ENCODE assay signal across 13 cellular contexts in genomic region chr17:1307829-1308228, GRCh38. TPM values are rescaled to one million over a fixed set of nuclear protein-coding genes. Genes with fewer than 3 reads are reported as not detected.
DNase-seq lines count a peak whose midpoint lies in the region; ATAC-seq, FAIRE-seq and TF ChIP-seq lines count a peak whose summit lies in the region.
"Not testable (repeated sequence)": the region's sequence is repeated elsewhere in the genome, so short reads cannot be mapped to it uniquely, and the experiment has no call there.
"Had no signal": no experiment of that assay in that cellular context is flagged by ENCODE, and none has a peak within 500 bp of the region (broad histone marks: within the 10 kb centered on the region; RNA-seq: fewer than 3 reads in every experiment).

No MANE protein-coding gene starts in this region.

- H2BK15ac ChIP-seq in neuronal stem cell (ENCODE audit: low read length) = not testable (repeated sequence)

- H3K14ac ChIP-seq in neuronal stem cell (ENCODE audit: low read length) = not testable (repeated sequence)

- not testable (repeated sequence) for H3K27ac ChIP-seq in K562 (ENCODE audit: extremely low read depth, low read depth, low read length); neuronal stem cell (replicated peaks; ENCODE audit: low read length)

- not testable (repeated sequence) for H3K79me2 ChIP-seq in K562 (ENCODE audit: control insufficient read depth, insufficient read depth, low read length)

- H3K36me3 ChIP-seq in K562 (ENCODE audit: control insufficient read depth, insufficient read depth, low read length); neuronal stem cell (replicated peaks in 1 of 2; ENCODE audit: control insufficient read depth in 2 of 2, insufficient read depth in 2 of 2, low read length in 2 of 2): not testable (repeated sequence)

- H2BK120ac ChIP-seq in neuronal stem cell (ENCODE audit: low read depth, low read length) = not testable (repeated sequence)

- H2AK5ac ChIP-seq in neuronal stem cell (ENCODE audit: low read depth, low read length) = peak overlapping the region; percentile 47

- FAIRE-seq in K562 (lab: Jason Lieb, UNC) = not testable (repeated sequence)

- not testable (repeated sequence) for H3K9ac ChIP-seq in K562 (ENCODE audit: insufficient read depth in 1 of 2, low read depth in 2 of 2, low read length in 2 of 2); neuronal stem cell (ENCODE audit: low read depth, low read length, poor library complexity)

- not testable (repeated sequence) for H3K23ac ChIP-seq in neuronal stem cell (ENCODE audit: low read depth, low read length, poor library complexity)

- not testable (repeated sequence) for TF ChIP-seq CTCF in K562 (IDR thresholded peaks at IDR 0.05 in 2 of 3, conservative IDR thresholded peaks at IDR 0.05 in 1 of 3; ENCODE audit: insufficient read depth in 2 of 3, low read depth in 1 of 3, low read length in 3 of 3); glutamatergic neuron (IDR thresholded peaks at IDR 0.05; ENCODE audit: partially characterized antibody, unreplicated experiment)

- 15% methylated on average over 9 of the region's 16 CpGs for WGBS in K562 (ENCODE audit: insufficient coverage, low coverage, missing lambda C conversion rate)
- WGBS in neuronal stem cell (ENCODE audit: extremely low coverage in 2 of 2, insufficient read length in 2 of 2, insufficient replicate concordance in 1 of 2), 2 donors = no CpG with 5 or more reads among the region's 16 CpGs

- H3K18ac ChIP-seq in neuronal stem cell (ENCODE audit: low read length) = peak overlapping the region; percentile 15

- TF ChIP-seq POLR2A in K562 (conservative IDR thresholded peaks at IDR 0.05) = not testable (repeated sequence)

- not testable (repeated sequence) for H2BK12ac ChIP-seq in neuronal stem cell (ENCODE audit: low read length)

- not testable (repeated sequence) for H3K9me3 Mint-ChIP-seq in T-helper 1 cell treated with Interleukin-12 subunit alpha and Interleukin-12 subunit beta and Interleukin-4 antibody, amounts not matched to agents 30 μg/mL and 1 μg/mL, for 36 hours
- H3K9me3 Mint-ChIP-seq in glutamatergic neuron (ENCODE audit: unreplicated experiment) = peaks cover 24% of the 10 kb centered on the region

- not testable (repeated sequence) for H2AFZ ChIP-seq in K562 (ENCODE audit: low read depth, low read length); neuronal stem cell (ENCODE audit: low read length)

- not testable (repeated sequence) for H4K91ac ChIP-seq in neuronal stem cell (ENCODE audit: low read depth, low read length, poor library complexity)

- peaks cover 14 to 32% of the 10 kb centered on the region in 2 experiments for H3K27me3 ChIP-seq in K562 (ENCODE audit: control insufficient read depth in 2 of 2, insufficient read depth in 2 of 2, low read length in 2 of 2)
- not testable (repeated sequence) for H3K27me3 ChIP-seq in neuronal stem cell (ENCODE audit: control insufficient read depth in 3 of 3, insufficient read depth in 3 of 3, low read depth in 1 of 3, low read length in 3 of 3)

- peak overlapping the region; percentile 39 for H3K27ac Mint-ChIP-seq in T-helper 1 cell treated with Interleukin-12 subunit alpha and Interleukin-12 subunit beta and Interleukin-4 antibody, amounts not matched to agents 30 μg/mL and 1 μg/mL, for 36 hours
- not testable (repeated sequence) for H3K27ac Mint-ChIP-seq in glutamatergic neuron (ENCODE audit: unreplicated experiment)

- POLR2A ChIA-PET in K562 (lab: Yijun Ruan, JAX) = interaction anchor here (0.6 kb wide), 1 partner anchor 37 kb away, joined by 3 read pairs; no protein-coding TSS in a partner anchor

- not testable (repeated sequence) for TF ChIP-seq EP300 in K562 (IDR thresholded peaks at IDR 0.05; ENCODE audit: low read length)

- not testable (repeated sequence) for H3K4me1 Mint-ChIP-seq in T-helper 1 cell treated with Interleukin-12 subunit alpha and Interleukin-12 subunit beta and Interleukin-4 antibody, amounts not matched to agents 30 μg/mL and 1 μg/mL, for 36 hours (ENCODE audit: low read depth)
- peaks cover 21% of the 10 kb centered on the region for H3K4me1 Mint-ChIP-seq in glutamatergic neuron (ENCODE audit: low read depth, unreplicated experiment)

- not testable (repeated sequence) for H3K4me3 ChIP-seq in K562; neuronal stem cell (ENCODE audit: low read length in 2 of 2)

- not testable (repeated sequence) for H4K8ac ChIP-seq in neuronal stem cell (ENCODE audit: low read depth, low read length)

- not testable (repeated sequence) for H3K36me3 Mint-ChIP-seq in T-helper 1 cell treated with Interleukin-12 subunit alpha and Interleukin-12 subunit beta and Interleukin-4 antibody, amounts not matched to agents 30 μg/mL and 1 μg/mL, for 36 hours (ENCODE audit: low read depth); glutamatergic neuron (ENCODE audit: unreplicated experiment)

- H3K9me3 ChIP-seq in K562 (replicated peaks; ENCODE audit: control insufficient read depth, insufficient read depth, low read depth, low read length); neuronal stem cell (replicated peaks in 1 of 2; ENCODE audit: control insufficient read depth in 2 of 2, insufficient read depth in 1 of 2, low read depth in 1 of 2, low read length in 2 of 2): not testable (repeated sequence)

- not testable (repeated sequence) for H3K4me2 ChIP-seq in K562 (ENCODE audit: insufficient read depth, low read length); neuronal stem cell (ENCODE audit: insufficient read depth, low read length, poor library complexity, severe bottlenecking)

- H3K4ac ChIP-seq in neuronal stem cell (ENCODE audit: low read length) = not testable (repeated sequence)

- intact Hi-C loops in K562 (cut with micrococcal nuclease) = not testable (repeated sequence)

- not testable (repeated sequence) for DNase-seq in K562 (ENCODE audit: extremely low read depth in 1 of 4, low spot score in 3 of 4); glutamatergic neuron; neuronal stem cell (ENCODE audit: low spot score)

- not testable (repeated sequence) for H3K9me1 ChIP-seq in K562 (ENCODE audit: control insufficient read depth, insufficient read depth, low read length)

- H3K4me3 Mint-ChIP-seq in T-helper 1 cell treated with Interleukin-12 subunit alpha and Interleukin-12 subunit beta and Interleukin-4 antibody, amounts not matched to agents 30 μg/mL and 1 μg/mL, for 36 hours = not testable (repeated sequence)
- peak overlapping the region; percentile 16 for H3K4me3 Mint-ChIP-seq in glutamatergic neuron (ENCODE audit: unreplicated experiment)

- BruUV-seq in K562 (replicated peaks; lab: Mats Ljungman, UMichigan) = not testable (repeated sequence)

- H3K4me1 ChIP-seq in K562 (replicated peaks in 1 of 2; ENCODE audit: control insufficient read depth in 2 of 2, insufficient read depth in 2 of 2, low read length in 2 of 2) = not testable (repeated sequence)
- peaks cover 9 to 14% of the 10 kb centered on the region in 2 donors for H3K4me1 ChIP-seq in neuronal stem cell (ENCODE audit: control insufficient read depth in 2 of 2, insufficient read depth in 1 of 2, low read depth in 1 of 2, low read length in 2 of 2)

- not testable (repeated sequence) for H2BK5ac ChIP-seq in neuronal stem cell (ENCODE audit: low read length)

- CTCF ChIA-PET in K562 (lab: Yijun Ruan, JAX; ENCODE audit: low intra/inter-chr PET ratio) = not testable (repeated sequence)

- not testable (repeated sequence) for H4K20me1 ChIP-seq in K562 (replicated peaks; ENCODE audit: control insufficient read depth, insufficient read depth, low read length)

- peaks cover 12% of the 10 kb centered on the region for H3K27me3 Mint-ChIP-seq in T-helper 1 cell treated with Interleukin-12 subunit alpha and Interleukin-12 subunit beta and Interleukin-4 antibody, amounts not matched to agents 30 μg/mL and 1 μg/mL, for 36 hours (ENCODE audit: low read depth)
- not testable (repeated sequence) for H3K27me3 Mint-ChIP-seq in glutamatergic neuron (ENCODE audit: unreplicated experiment)

- in situ Hi-C loops in K562 (cut with MboI) = not testable (repeated sequence)

- not testable (repeated sequence) for ATAC-seq in K562

- TF ChIP-seq RAD21 in K562 (CRISPR knock-in tag; conservative IDR thresholded peaks at IDR 0.05 in 1 of 2, IDR thresholded peaks at IDR 0.05 in 1 of 2) = not testable (repeated sequence)

- not testable (repeated sequence) for H3K79me1 ChIP-seq in neuronal stem cell (ENCODE audit: low read depth, low read length)

RNA-seq across cellular contexts. Expression of gene TRARG1, which starts 28.4 kb away (rescaled TPM):
- 0.07 TPM in 1 of 2 replicates, not detected in the other for total RNA-seq in K562 (2011; cell fraction: chromatin; rRNA removed; ENCODE audit: low replicate concordance)
- total RNA-seq in K562 (2011; cell fraction: nucleolus; rRNA removed) = 0.17 TPM in 1 of 2 replicates, not detected in the other
- total RNA-seq in K562 (2011; cell fraction: nucleoplasm; rRNA removed) = not detected in 2 replicates
- not detected in 2 replicates for total RNA-seq in K562 (2014; rRNA removed)
- not detected in 2 replicates for total RNA-seq in K562 (2014; rRNA removed; fragmentation: Illumina TruSeq; extraction: Trizol)
- total RNA-seq in K562 (2015; rRNA removed; fragmentation: Illumina TruSeq; extraction: Trizol) = not detected in 2 replicates
- total RNA-seq in K562 (2021) = not detected in 2 replicates
- polyA plus RNA-seq in K562 (2011; rRNA removed) = 0.01 and 0.06 TPM in 2 replicates
- 0.25 TPM in 1 of 2 replicates, not detected in the other for polyA plus RNA-seq in K562 (2011; cell fraction: cytosol; rRNA removed)
- 0.11 TPM in 1 of 2 replicates, not detected in the other for polyA plus RNA-seq in K562 (2011; cell fraction: nucleus; rRNA removed)
- 0.01 TPM in 1 of 2 replicates, not detected in the other for polyA plus RNA-seq in K562 (2012)
- not detected in 2 replicates for polyA plus RNA-seq in K562 (2014; fragmentation: Illumina TruSeq; extraction: Trizol)
- polyA plus RNA-seq in K562 (2014; fragmentation: Nextera tagmentation; extraction: Ambion mirVana) = not detected
- polyA plus RNA-seq in K562 (2014; rRNA removed) = not detected in 2 replicates
- 0.07 TPM in 1 of 2 replicates, not detected in the other for polyA minus RNA-seq in K562 (2011; rRNA and poly(A)+ RNA removed)
- 0.29 TPM in 1 of 2 replicates, not detected in the other for polyA minus RNA-seq in K562 (2011; cell fraction: cytosol; rRNA and poly(A)+ RNA removed)
- polyA minus RNA-seq in K562 (2011; cell fraction: nucleus; rRNA and poly(A)+ RNA removed) = not detected in 2 replicates
- total RNA-seq in glutamatergic neuron (ENCODE audit: unreplicated experiment) = 0.98 TPM
- 0.17 TPM for polyA plus RNA-seq in neuronal stem cell (2013, experiment 1 of 2)
- 0.18 TPM for polyA plus RNA-seq in neuronal stem cell (2013, experiment 2 of 2)
- total RNA-seq: A673; CD4-positive, alpha-beta memory T cell; CD8-positive, alpha-beta memory T cell; Daoy; GM12878 had no signal
- polyA plus RNA-seq: AG04450; CD14-positive monocyte; CD4-positive, alpha-beta memory T cell; CD8-positive, alpha-beta memory T cell; GM12878 had no signal

RNA-seq across cellular contexts. Expression of gene BHLHA9, which starts 37.6 kb away (rescaled TPM):
- not detected in 2 replicates for total RNA-seq in K562 (2011; cell fraction: chromatin; rRNA removed; ENCODE audit: low replicate concordance)
- not detected in 2 replicates for total RNA-seq in K562 (2011; cell fraction: nucleolus; rRNA removed)
- not detected in 2 replicates for total RNA-seq in K562 (2011; cell fraction: nucleoplasm; rRNA removed)
- not detected in 2 replicates for total RNA-seq in K562 (2014; rRNA removed)
- total RNA-seq in K562 (2014; rRNA removed; fragmentation: Illumina TruSeq; extraction: Trizol) = not detected in 2 replicates
- not detected in 2 replicates for total RNA-seq in K562 (2015; rRNA removed; fragmentation: Illumina TruSeq; extraction: Trizol)
- not detected in 2 replicates for total RNA-seq in K562 (2021)
- not detected in 2 replicates for polyA plus RNA-seq in K562 (2011; rRNA removed)
- not detected in 2 replicates for polyA plus RNA-seq in K562 (2011; cell fraction: cytosol; rRNA removed)
- not detected in 2 replicates for polyA plus RNA-seq in K562 (2011; cell fraction: nucleus; rRNA removed)
- not detected in 2 replicates for polyA plus RNA-seq in K562 (2012)
- not detected in 2 replicates for polyA plus RNA-seq in K562 (2014; fragmentation: Illumina TruSeq; extraction: Trizol)
- polyA plus RNA-seq in K562 (2014; fragmentation: Nextera tagmentation; extraction: Ambion mirVana) = not detected
- polyA plus RNA-seq in K562 (2014; rRNA removed) = not detected in 2 replicates
- polyA minus RNA-seq in K562 (2011; rRNA and poly(A)+ RNA removed) = not detected in 2 replicates
- polyA minus RNA-seq in K562 (2011; cell fraction: cytosol; rRNA and poly(A)+ RNA removed) = not detected in 2 replicates
- not detected in 2 replicates for polyA minus RNA-seq in K562 (2011; cell fraction: nucleus; rRNA and poly(A)+ RNA removed)
- total RNA-seq in glutamatergic neuron (ENCODE audit: unreplicated experiment) = not detected
- polyA plus RNA-seq in neuronal stem cell (2013, experiment 1 of 2) = not detected
- not detected for polyA plus RNA-seq in neuronal stem cell (2013, experiment 2 of 2)
- total RNA-seq: A673; CD4-positive, alpha-beta memory T cell; CD4-positive, CD25-positive, alpha-beta regulatory T cell; CD8-positive, alpha-beta memory T cell; Daoy; G401; GM12878 had no signal
- polyA plus RNA-seq: AG04450; CD14-positive monocyte; CD4-positive, alpha-beta memory T cell; CD4-positive, CD25-positive, alpha-beta regulatory T cell; CD8-positive, alpha-beta memory T cell; GM12878 had no signal
